27 cellular contexts compared by ENCODE assay signal in the genomic region with DNA sequence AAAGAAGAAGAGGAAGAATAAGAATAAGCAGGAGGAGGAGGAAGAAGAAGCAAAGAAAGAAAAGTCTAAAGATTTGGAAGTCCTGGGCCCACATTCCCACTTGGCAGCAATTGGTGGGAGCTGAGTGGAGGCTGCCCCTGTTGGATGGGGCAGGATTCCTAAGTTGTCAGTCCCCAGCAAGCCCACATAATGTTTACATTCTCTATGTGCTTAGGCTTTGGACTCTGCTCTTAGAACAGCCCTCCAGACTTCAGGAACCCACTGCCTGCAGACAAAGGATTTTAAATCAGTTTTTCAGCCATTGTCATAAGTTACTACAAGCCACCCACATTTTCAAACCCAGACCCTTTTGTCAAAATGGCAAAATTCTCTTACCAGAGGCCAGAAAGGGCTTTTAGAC.
"Had no signal": no experiment of that assay in that cellular context is flagged by ENCODE, and none has a peak within 500 bp of the region (broad histone marks: within the 10 kb centered on the region; RNA-seq: fewer than 3 reads in every experiment).

No MANE protein-coding gene starts in this region.

- H3K4me3 ChIP-seq: stomach, suprapubic skin, testis, thoracic aorta, thyroid gland, tibial artery, tibial nerve, transverse colon, upper lobe of left lung, upper lobe of right lung, uterus, vagina had no signal

- ATAC-seq: stimulated activated effector memory CD8-positive, alpha-beta T cell treated with anti-CD3 and anti-CD28 coated beads, Interleukin-12 subunit alpha, Interleukin-12 subunit beta, amount 100 ng/mL, for 72 hours; stimulated activated memory B cell treated with anti-CD40 and anti-IgM and Interleukin-4, amounts not matched to agents 10 μg/mL and 1 μg/mL and 100 μg/mL, for 72 hours; stimulated activated naive B cell treated with anti-CD40 and anti-IgM and Interleukin-4, amounts not matched to agents 10 μg/mL and 1 μg/mL and 100 μg/mL, for 72 hours; stimulated activated naive CD8-positive, alpha-beta T cell treated with anti-CD3 and anti-CD28 coated beads, Interleukin-15, amount 100 ng/mL, for 72 hours; stimulated activated naive CD8-positive, alpha-beta T cell treated with anti-CD3 and anti-CD28 coated beads, Interleukin-15, Interleukin-2, amounts not matched to agents 100 U/mL and 50 U/mL, for 24 hours; upper lobe of right lung had no signal

- H3K36me3 ChIP-seq: stomach, suprapubic skin, thoracic aorta, thyroid gland, tibial artery, tibial nerve, transverse colon, upper lobe of left lung, upper lobe of right lung, uterus, vagina had no signal

- FAIRE-seq: urothelium cell line had no signal

- H3K9me3 ChIP-seq: stomach, suprapubic skin, testis, thoracic aorta, thyroid gland, tibial artery, tibial nerve, transverse colon, upper lobe of left lung, upper lobe of right lung, uterus, vagina had no signal

- H3K4me1 ChIP-seq: stomach, suprapubic skin, testis, thyroid gland, tibial artery, tibial nerve, transverse colon, upper lobe of left lung, upper lobe of right lung, uterus, vagina had no signal

- H3K27ac ChIP-seq: stomach, suprapubic skin, testis, thoracic aorta, thyroid gland, tibial artery, tibial nerve, transverse colon, upper lobe of left lung, upper lobe of right lung, uterus, vagina had no signal

- DNase-seq: stimulated activated CD4-positive, alpha-beta T cell treated with anti-CD3 and anti-CD28 coated beads, Interleukin-2, amount 100 ng/mL, for 48 hours; stimulated activated CD4-positive, alpha-beta T cell treated with anti-CD3 and anti-CD28 coated beads, Interleukin-4, amount 100 ng/mL, for 1 hour; stimulated activated CD4-positive, alpha-beta T cell treated with anti-CD3 and anti-CD28 coated beads, Interleukin-4, amount 100 ng/mL, for 24 hours; stimulated activated CD4-positive, alpha-beta T cell treated with anti-CD3 and anti-CD28 coated beads, Interleukin-4, amount 100 ng/mL, for 4 hours; stimulated activated CD8-positive, alpha-beta memory T cell treated with anti-CD3 and anti-CD28 coated beads, Interleukin-4, amount 100 ng/mL, for 48 hours; stimulated activated naive B cell treated with anti-CD40 and anti-IgM and Interleukin-4, amounts not matched to agents 10 μg/mL and 1 μg/mL and 100 μg/mL, for 72 hours; stimulated activated naive CD4-positive, alpha-beta T cell; stimulated activated naive CD4-positive, alpha-beta T cell treated with Interleukin-2 at 50 U/mL for 16 hours; stimulated activated naive CD8-positive, alpha-beta T cell treated with anti-CD3 and anti-CD28 coated beads, Interleukin-15, amount 100 ng/mL, for 72 hours; stimulated activated naive CD8-positive, alpha-beta T cell treated with anti-CD3 and anti-CD28 coated beads, Interleukin-15, Interleukin-2, amounts not matched to agents 100 U/mL and 50 U/mL, for 24 hours; stomach; substantia nigra; testis; thyroid gland; tibial artery; transverse colon; trophoblast cell; upper lobe of left lung; upper lobe of right lung; uterus had no signal

- H3K27me3 ChIP-seq: suprapubic skin, testis, thyroid gland, tibial artery, tibial nerve, transverse colon, upper lobe of left lung, upper lobe of right lung, uterus, vagina had no signal
